2 cellular contexts compared by ENCODE assay signal in genomic region chr10:47753871-47754270, GRCh38. TPM values are rescaled to one million over a fixed set of nuclear protein-coding genes. Genes with fewer than 3 reads are reported as not detected.
"Had no signal": no experiment of that assay in that cellular context is flagged by ENCODE, and none has a peak within 500 bp of the region (broad histone marks: within the 10 kb centered on the region; RNA-seq: fewer than 3 reads in every experiment).

No MANE protein-coding gene starts in this region.

RNA-seq across cellular contexts. Expression of gene SYT15B, which starts 9.5 kb away (rescaled TPM):
- total RNA-seq: occipital lobe had no signal
- polyA plus RNA-seq: neural cell had no signal
